Comparison of ENCODE assay signal across 24 cellular contexts in the genomic region with DNA sequence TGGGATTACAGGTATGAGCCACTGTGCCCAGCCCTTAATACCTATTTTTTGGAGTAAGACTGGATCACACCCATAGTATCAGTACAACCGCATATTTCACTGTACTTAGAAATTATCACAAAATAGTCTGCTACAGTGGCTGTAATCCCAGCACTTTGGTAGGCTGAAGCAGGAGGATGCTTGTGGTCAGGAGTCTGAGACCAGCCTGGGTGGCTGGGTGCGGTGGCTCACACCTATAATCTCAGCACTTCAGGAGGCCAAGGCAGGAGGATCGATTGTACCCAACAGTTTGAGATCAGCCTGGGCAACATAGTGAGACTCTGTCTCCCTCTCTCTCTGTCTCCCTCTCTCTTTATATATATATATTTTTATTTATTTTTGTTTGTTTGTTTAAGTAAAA.
"Had no signal": no experiment of that assay in that cellular context is flagged by ENCODE, and none has a peak within 500 bp of the region (broad histone marks: within the 10 kb centered on the region; RNA-seq: fewer than 3 reads in every experiment).

No MANE protein-coding gene starts in this region.

- H3K36me3 Mint-ChIP-seq: mesothelial cell of epicardium had no signal

- H3K4me3 Mint-ChIP-seq: endodermal cell, mesothelial cell of epicardium had no signal

- H3K27ac Mint-ChIP-seq: endodermal cell, mesothelial cell of epicardium had no signal

- H3K9me3 ChIP-seq: esophagus squamous epithelium, gastrocnemius medialis, heart right ventricle, left lung, lower lobe of right lung, mucosa of descending colon had no signal

- H3K9me3 Mint-ChIP-seq: endodermal cell, mesothelial cell of epicardium had no signal

- H3K27me3 ChIP-seq: dorsolateral prefrontal cortex, esophagus squamous epithelium, gastrocnemius medialis, heart right ventricle, left lung had no signal

- H3K36me3 ChIP-seq: gastrocnemius medialis, heart right ventricle, left lung, lower lobe of right lung had no signal

- H3K27ac ChIP-seq: coronary artery, epithelial cell of prostate, esophagus squamous epithelium, gastrocnemius medialis, heart right ventricle, left lung, lower lobe of right lung had no signal

- H3K4me3 ChIP-seq: coronary artery, esophagus squamous epithelium, gastrocnemius medialis, heart right ventricle, left lung, lower lobe of right lung, mucosa of descending colon had no signal

- ATAC-seq: esophagus mucosa, gastrocnemius medialis, heart right ventricle, left cardiac atrium, left lung, left ventricle myocardium superior, lower lobe of right lung, mucosa of descending colon had no signal

- DNase-seq: dermis blood vessel endothelial cell; dorsolateral prefrontal cortex; effector CD4-positive, alpha-beta T cell; effector memory CD4-positive, alpha-beta T cell; endodermal cell; erythroblast; esophagus squamous epithelium; foreskin fibroblast; foreskin melanocyte; gastrocnemius medialis; glutamatergic neuron; head of caudate nucleus; heart right ventricle; hippocampal formation; left cardiac atrium; left lung; left ventricle myocardium superior; lower lobe of right lung; mesenchymal stem cell; mucosa of descending colon had no signal
